In the genomic region with DNA sequence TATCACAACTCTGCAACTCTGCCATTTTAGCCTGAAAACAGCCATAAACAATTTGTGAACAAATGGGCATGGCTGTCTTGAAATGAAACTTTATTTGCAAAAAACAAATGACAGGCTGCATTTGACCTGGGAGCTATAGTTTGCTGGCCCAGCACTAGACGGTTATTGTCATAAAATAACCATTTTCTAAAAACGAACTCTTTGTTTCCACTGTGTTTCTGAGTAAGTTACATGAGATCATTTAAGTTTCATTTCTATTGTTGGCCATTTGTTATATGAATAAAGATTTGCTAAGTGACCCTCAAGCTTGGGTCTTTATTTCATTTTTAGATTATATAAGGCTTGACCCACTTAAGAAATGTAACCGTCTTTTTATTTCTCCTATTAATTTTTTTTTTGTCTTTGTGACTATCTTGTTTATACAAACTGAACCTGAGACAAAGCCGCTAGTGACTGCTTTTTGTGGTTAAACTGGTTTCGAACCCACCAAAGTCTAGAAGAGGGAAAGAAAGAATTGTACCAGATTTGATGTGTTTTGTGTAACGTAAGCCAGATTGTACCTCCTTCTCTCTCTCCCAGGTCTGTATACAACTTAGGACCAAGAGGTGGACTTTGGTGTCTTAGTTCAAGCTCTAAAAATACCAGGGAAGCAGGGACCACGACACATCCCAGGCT, we compare ENCODE assay signal across 21 cellular contexts. TPM values are rescaled to one million over a fixed set of nuclear protein-coding genes. Genes with fewer than 3 reads are reported as not detected.
A peak's percentile ranks its signal among the peaks of the same experiment; 100 is the strongest.
DNase-seq lines count a peak whose midpoint lies in the region; ATAC-seq and TF ChIP-seq lines count a peak whose summit lies in the region.
"Had no signal": no experiment of that assay in that cellular context is flagged by ENCODE, and none has a peak within 500 bp of the region (broad histone marks: within the 10 kb centered on the region; RNA-seq: fewer than 3 reads in every experiment).

No MANE protein-coding gene starts in this region.

- no peak for DNase-seq in activated T-cell treated with anti-CD3 and anti-CD28 coated beads, Interleukin-2, amount 50 U/mL, for 24 hours
- DNase-seq in activated T-cell treated with anti-CD3 and anti-CD28 coated beads, Interleukin-2, amount 50 U/mL, for 1 hour, result no peak
- no peak for DNase-seq in activated naive CD8-positive, alpha-beta T cell treated with anti-CD3 and anti-CD28 coated beads for 36 hours
- DNase-seq in germinal center (ENCODE audit: low spot score) (no peak), posterior vena cava (ENCODE audit: low spot score) (no peak)
- DNase-seq in effector CD8-positive, alpha-beta T cell (lab: John Stamatoyannopoulos, UW), result no peak
- DNase-seq: activated CD8-positive, alpha-beta memory T cell treated with anti-CD3 and anti-CD28 coated beads, Interleukin-2, amount 50 U/mL, for 4 hours; colonic mucosa; H7; immature natural killer cell; lower lobe of right lung; NCI-H2029 treated with DMSO at 0.1 percent for 48 hours; NCI-H526 treated with DMSO at 0.1 percent for 48 hours; PC-9; right cardiac atrium; stimulated activated CD4-positive, alpha-beta T cell treated with anti-CD3 and anti-CD28 coated beads, Interleukin-4, amount 100 ng/mL, for 24 hours; transverse colon had no signal

- peaks cover 9% of the 10 kb centered on the region for H3K27me3 Mint-ChIP-seq in activated T-cell treated with anti-CD3 and anti-CD28 coated beads, Interleukin-2, amount 50 U/mL, for 24 hours
- H3K27me3 Mint-ChIP-seq in activated naive CD8-positive, alpha-beta T cell treated with anti-CD3 and anti-CD28 coated beads for 36 hours, result peaks cover 15% of the 10 kb centered on the region

- H3K27ac ChIP-seq in parathyroid adenoma, result no peak overlapping the region
- H3K27ac ChIP-seq: colonic mucosa, lower lobe of right lung, PC-9, SK-N-MC, transverse colon had no signal

- ATAC-seq in HG03432 (IDR thresholded peaks at IDR 0.05; ENCODE audit: unreplicated experiment), result peak; percentile 39
- ATAC-seq: lower lobe of right lung, right cardiac atrium had no signal

- no peaks in the 10 kb centered on the region for H3K4me1 ChIP-seq in parathyroid adenoma
- H3K4me1 ChIP-seq: colonic mucosa had no signal

- no peaks in the 10 kb centered on the region for H3K36me3 ChIP-seq in parathyroid adenoma (ENCODE audit: control insufficient read depth, insufficient read depth, low read length)
- H3K36me3 ChIP-seq: colonic mucosa, lower lobe of right lung, transverse colon had no signal

- peak overlapping the region; percentile 88 for H3K27ac Mint-ChIP-seq in activated T-cell treated with anti-CD3 and anti-CD28 coated beads, Interleukin-2, amount 50 U/mL, for 24 hours
- peak overlapping the region; percentile 91 for H3K27ac Mint-ChIP-seq in activated naive CD8-positive, alpha-beta T cell treated with anti-CD3 and anti-CD28 coated beads for 36 hours

- H3K4me3 ChIP-seq in parathyroid adenoma (ENCODE audit: low read depth, low read length), result no peak overlapping the region
- H3K4me3 ChIP-seq: colonic mucosa, lower lobe of right lung, PC-9, SK-N-MC, transverse colon had no signal

- no peaks in the 10 kb centered on the region for H3K36me3 Mint-ChIP-seq in activated T-cell treated with anti-CD3 and anti-CD28 coated beads, Interleukin-2, amount 50 U/mL, for 24 hours (ENCODE audit: low read depth)
- H3K36me3 Mint-ChIP-seq in activated naive CD8-positive, alpha-beta T cell treated with anti-CD3 and anti-CD28 coated beads for 36 hours, result peaks cover 3% of the 10 kb centered on the region
- H3K36me3 Mint-ChIP-seq: immature natural killer cell had no signal

- peak overlapping the region; percentile 15 for H3K4me2 ChIP-seq in parathyroid adenoma (ENCODE audit: low read length)
- H3K4me2 ChIP-seq: PC-9 had no signal

- H3K9me3 Mint-ChIP-seq in activated T-cell treated with anti-CD3 and anti-CD28 coated beads, Interleukin-2, amount 50 U/mL, for 24 hours, result peaks cover 4% of the 10 kb centered on the region
- peaks cover 3% of the 10 kb centered on the region for H3K9me3 Mint-ChIP-seq in activated naive CD8-positive, alpha-beta T cell treated with anti-CD3 and anti-CD28 coated beads for 36 hours
- H3K9me3 Mint-ChIP-seq: immature natural killer cell had no signal

- H3K4me1 Mint-ChIP-seq in activated T-cell treated with anti-CD3 and anti-CD28 coated beads, Interleukin-2, amount 50 U/mL, for 24 hours (ENCODE audit: low read depth), result peaks cover 35% of the 10 kb centered on the region
- H3K4me1 Mint-ChIP-seq in activated naive CD8-positive, alpha-beta T cell treated with anti-CD3 and anti-CD28 coated beads for 36 hours, result peaks cover 30% of the 10 kb centered on the region

- intact Hi-C loops in posterior vena cava (cut with DNase I), result no loop called here

- H3K9me3 ChIP-seq in parathyroid adenoma (ENCODE audit: control insufficient read depth, low read length), result no peaks in the 10 kb centered on the region
- H3K9me3 ChIP-seq: colonic mucosa, lower lobe of right lung, transverse colon had no signal

- no peak overlapping the region for H2AFZ ChIP-seq in parathyroid adenoma
- H2AFZ ChIP-seq: PC-9 had no signal

- H3K9ac ChIP-seq in parathyroid adenoma, result no peak overlapping the region

- H3K4me3 Mint-ChIP-seq in activated T-cell treated with anti-CD3 and anti-CD28 coated beads, Interleukin-2, amount 50 U/mL, for 24 hours, result peak overlapping the region; percentile 30
- H3K4me3 Mint-ChIP-seq in activated naive CD8-positive, alpha-beta T cell treated with anti-CD3 and anti-CD28 coated beads for 36 hours, result no peak overlapping the region

- TF ChIP-seq CTCF in parathyroid adenoma (IDR thresholded peaks at IDR 0.05), result no peak

- no peaks in the 10 kb centered on the region for H3K79me2 ChIP-seq in parathyroid adenoma

- H3K27me3 ChIP-seq in parathyroid adenoma (ENCODE audit: control insufficient read depth, insufficient read depth, low read length), result no peaks in the 10 kb centered on the region
- H3K27me3 ChIP-seq: colonic mucosa, transverse colon had no signal

RNA-seq across cellular contexts. Expression of a gene that starts 12.9 kb away (rescaled TPM):
- 1 to 10 TPM in 1 of 2 experiments, under 1 TPM in 1; 0.36 to 1.1 TPM for total RNA-seq in activated naive CD8-positive, alpha-beta T cell treated with anti-CD3 and anti-CD28 coated beads for 36 hours
- total RNA-seq in posterior vena cava, result 1 to 10 TPM; 2.3 to 3.4 TPM
- total RNA-seq: A673, H7, PC-9 had no signal
